ENCODE assay signal across 8 cellular contexts in the genomic region with DNA sequence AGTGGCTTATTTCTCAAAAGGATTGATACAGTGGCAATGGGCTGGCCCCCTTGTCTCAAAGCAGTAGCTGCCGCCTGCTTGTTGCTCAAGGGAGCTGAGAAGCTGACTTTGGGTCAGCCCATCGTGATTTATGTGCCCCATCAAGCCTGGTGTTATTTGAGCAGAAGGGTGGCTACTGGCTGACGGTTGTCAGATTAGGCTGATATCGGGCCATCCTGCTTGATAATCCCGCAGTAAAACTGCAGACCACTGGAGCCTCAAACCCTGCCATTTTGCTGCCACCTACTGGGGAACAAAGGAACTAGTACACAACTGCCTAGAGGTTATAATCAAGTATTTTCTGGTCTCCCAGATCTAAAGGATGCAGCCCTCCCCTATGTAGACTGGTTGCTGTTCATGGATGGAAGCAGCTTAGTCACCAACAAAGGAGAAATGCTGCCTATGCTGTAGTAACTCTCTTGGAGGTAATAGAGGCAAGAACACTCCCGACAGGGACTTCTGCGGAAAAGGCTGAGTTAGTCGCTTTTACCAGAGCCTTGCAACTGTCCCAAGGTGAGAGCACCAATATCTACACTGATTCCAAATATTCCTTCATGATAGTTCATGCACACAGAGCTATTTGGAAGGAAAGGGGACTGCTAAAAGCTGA.
DNase-seq lines count a peak whose midpoint lies in the region; ATAC-seq and TF ChIP-seq lines count a peak whose summit lies in the region.

No MANE protein-coding gene starts in this region.

- H3K4me3 Mint-ChIP-seq in activated B cell treated with CpG ODN at 0.5 μM for 24 hours: no peak overlapping the region

- H3K27me3 Mint-ChIP-seq in activated B cell treated with CpG ODN at 0.5 μM for 24 hours: peaks cover 2% of the 10 kb centered on the region

- no peaks in the 10 kb centered on the region for H3K9me3 Mint-ChIP-seq in activated B cell treated with CpG ODN at 0.5 μM for 24 hours

- ATAC-seq in Right ventricle myocardium inferior (peak; percentile 60), HG02798 (IDR thresholded peaks at IDR 0.05; ENCODE audit: poor library complexity, unreplicated experiment) (peak; percentile 80), activated B cell treated with CpG ODN at 0.5 μM for 24 hours (ENCODE audit: low read depth) (peak; percentile 79)

- 65% methylated on average over 8 of the region's 8 CpGs for WGBS in liver

- no peaks in the 10 kb centered on the region for H3K36me3 ChIP-seq in liver (ENCODE audit: control insufficient read depth in 4 of 4, insufficient read depth in 3 of 4, low read depth in 1 of 4, low read length in 3 of 4)

- intact Hi-C loops in Right ventricle myocardium inferior (cut with DNase I) (loop anchor here (1.0 to 2.0 kb wide), 2 partner anchors 91 to 356 kb away; no protein-coding TSS in a partner anchor), cardiac septum (cut with DNase I) (loop anchor here (2.0 to 5.0 kb wide), 2 partner anchors 90 to 355 kb away; no protein-coding TSS in a partner anchor), activated B cell treated with CpG ODN at 0.5 μM for 24 hours (cut with micrococcal nuclease) (loop anchor here (1.0 to 10.0 kb wide), 4 partner anchors 317 to 671 kb away; a partner anchor contains a TSS)

- no peak for DNase-seq in Right ventricle myocardium inferior (ENCODE audit: missing footprints)
- no peak for DNase-seq in cardiac septum (ENCODE audit: low spot score)
- DNase-seq in NCI-H2081 treated with DMSO at 0.1 percent for 48 hours (lab: John Stamatoyannopoulos, UW): peak; percentile 35
- peak; percentile 22 for DNase-seq in activated B cell treated with CpG ODN at 0.5 μM for 24 hours
- peak; percentile 81 for DNase-seq in choroid plexus epithelial cell (ENCODE audit: low read depth)
- DNase-seq in stimulated activated CD8-positive, alpha-beta memory T cell treated with anti-CD3 and anti-CD28 coated beads, Interleukin-2, amount 100 ng/mL, for 1 hour (ENCODE audit: low read depth in 2 of 2): peak; percentile 5 to 7

- TF ChIP-seq CTCF in activated B cell treated with CpG ODN at 0.5 μM for 24 hours (IDR thresholded peaks at IDR 0.05): no peak
- peak; percentile 90 for TF ChIP-seq CTCF in choroid plexus epithelial cell (conservative IDR thresholded peaks at IDR 0.05; ENCODE audit: low read depth, low read length)
- TF ChIP-seq CTCF in liver (IDR thresholded peaks at IDR 0.05; ENCODE audit: low read depth, low read length, missing input control): peak; percentile 71

- H3K4me3 ChIP-seq in choroid plexus epithelial cell (ENCODE audit: low read depth, low read length) (no peak overlapping the region), liver (ENCODE audit: low read depth in 1 of 3, low read length in 3 of 3) (no peak overlapping the region)

- no peaks in the 10 kb centered on the region for H3K36me3 Mint-ChIP-seq in activated B cell treated with CpG ODN at 0.5 μM for 24 hours (ENCODE audit: low read depth)

- no peak overlapping the region for H3K27ac Mint-ChIP-seq in activated B cell treated with CpG ODN at 0.5 μM for 24 hours

- POLR2A ChIA-PET in activated B cell treated with CpG ODN at 0.5 μM for 24 hours (lab: Charles Lee): interaction anchor here (0.6 kb wide), 1 partner anchor 271 kb away, joined by 7 read pairs; no protein-coding TSS in a partner anchor

- CTCF ChIA-PET in activated B cell treated with CpG ODN at 0.5 μM for 24 hours (lab: Charles Lee): interaction anchor here (0.5 to 3.9 kb wide), 10 partner anchors 8 to 419 kb away, joined by 3 to 60 read pairs (median 4); a partner anchor contains a TSS

- no peak overlapping the region for H3K27ac ChIP-seq in liver (ENCODE audit: low read depth in 1 of 2, low read length in 2 of 2)

- H3K9me3 ChIP-seq in liver (ENCODE audit: control insufficient read depth in 4 of 4, low read length in 3 of 4): no peaks in the 10 kb centered on the region

- no peaks in the 10 kb centered on the region for H3K27me3 ChIP-seq in liver (ENCODE audit: control insufficient read depth in 4 of 4, insufficient read depth in 4 of 4, low read length in 3 of 4)

- peaks cover 5% of the 10 kb centered on the region for H3K4me1 Mint-ChIP-seq in activated B cell treated with CpG ODN at 0.5 μM for 24 hours

- no peak overlapping the region for H3K9ac ChIP-seq in liver (ENCODE audit: low read depth in 1 of 2, low read length in 2 of 2)

- TF ChIP-seq RAD21 in liver (IDR thresholded peaks at IDR 0.05): peak; percentile 76 to 92

- H3K4me1 ChIP-seq in liver (ENCODE audit: control insufficient read depth in 4 of 4, insufficient read depth in 4 of 4, low read length in 3 of 4): peaks cover 0 to 12% (median 10%) of the 10 kb centered on the region in 4 donors

TF ChIP-seq in liver, 16 proteins besides CTCF, POLR2A, EP300 and RAD21:
- TF ChIP-seq, protein P1, sequence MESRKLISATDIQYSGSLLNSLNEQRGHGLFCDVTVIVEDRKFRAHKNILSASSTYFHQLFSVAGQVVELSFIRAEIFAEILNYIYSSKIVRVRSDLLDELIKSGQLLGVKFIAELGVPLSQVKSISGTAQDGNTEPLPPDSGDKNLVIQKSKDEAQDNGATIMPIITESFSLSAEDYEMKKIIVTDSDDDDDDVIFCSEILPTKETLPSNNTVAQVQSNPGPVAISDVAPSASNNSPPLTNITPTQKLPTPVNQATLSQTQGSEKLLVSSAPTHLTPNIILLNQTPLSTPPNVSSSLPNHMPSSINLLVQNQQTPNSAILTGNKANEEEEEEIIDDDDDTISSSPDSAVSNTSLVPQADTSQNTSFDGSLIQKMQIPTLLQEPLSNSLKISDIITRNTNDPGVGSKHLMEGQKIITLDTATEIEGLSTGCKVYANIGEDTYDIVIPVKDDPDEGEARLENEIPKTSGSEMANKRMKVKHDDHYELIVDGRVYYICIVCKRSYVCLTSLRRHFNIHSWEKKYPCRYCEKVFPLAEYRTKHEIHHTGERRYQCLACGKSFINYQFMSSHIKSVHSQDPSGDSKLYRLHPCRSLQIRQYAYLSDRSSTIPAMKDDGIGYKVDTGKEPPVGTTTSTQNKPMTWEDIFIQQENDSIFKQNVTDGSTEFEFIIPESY (IDR thresholded peaks at IDR 0.05): no peak
- no peak for TF ChIP-seq SP1 (IDR thresholded peaks at IDR 0.05)
- TF ChIP-seq, protein P2, sequence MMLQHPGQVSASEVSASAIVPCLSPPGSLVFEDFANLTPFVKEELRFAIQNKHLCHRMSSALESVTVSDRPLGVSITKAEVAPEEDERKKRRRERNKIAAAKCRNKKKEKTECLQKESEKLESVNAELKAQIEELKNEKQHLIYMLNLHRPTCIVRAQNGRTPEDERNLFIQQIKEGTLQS (IDR thresholded peaks at IDR 0.05): no peak

Comparison
In these comparisons a context has a peak if more than half of its experiments do, and no peak if none do; other contexts are left out.
1. DNase-seq: peak in NCI-H2081 treated with DMSO at 0.1 percent for 48 hours (single experiment), activated B cell treated with CpG ODN at 0.5 μM for 24 hours (single experiment), choroid plexus epithelial cell (single experiment) and stimulated activated CD8-positive, alpha-beta memory T cell treated with anti-CD3 and anti-CD28 coated beads, Interleukin-2, amount 100 ng/mL, for 1 hour (2 of 2); none in Right ventricle myocardium inferior (single experiment) and cardiac septum (single experiment).
2. Peak in every context shown above with its lines, with median percentiles within 50 percentile points of each other: ATAC-seq.